23 cellular contexts compared by ENCODE assay signal in the genomic region with DNA sequence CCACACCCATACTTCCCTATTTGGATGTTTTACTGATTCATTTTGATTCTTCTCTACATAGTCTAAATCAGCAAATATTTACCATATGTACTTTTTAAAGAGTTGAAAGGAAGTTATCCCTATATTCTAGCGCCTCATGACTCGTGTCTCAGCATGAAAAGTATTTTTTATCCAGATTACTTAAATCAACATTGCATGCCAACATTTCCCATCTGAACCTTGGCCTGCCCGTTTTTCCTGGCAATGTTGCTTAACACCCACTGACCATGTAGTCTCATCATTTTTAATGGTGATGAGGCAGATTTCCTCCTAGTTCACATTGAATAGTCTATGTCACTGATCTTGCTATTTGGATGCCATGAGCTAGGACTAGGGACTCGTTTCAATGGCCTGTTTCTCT. TPM values are rescaled to one million over a fixed set of nuclear protein-coding genes. Genes with fewer than 3 reads are reported as not detected.
DNase-seq lines count a peak whose midpoint lies in the region; ATAC-seq, FAIRE-seq and TF ChIP-seq lines count a peak whose summit lies in the region.
"Had no signal": no experiment of that assay in that cellular context is flagged by ENCODE, and none has a peak within 500 bp of the region (broad histone marks: within the 10 kb centered on the region; RNA-seq: fewer than 3 reads in every experiment).

No MANE protein-coding gene starts in this region.

- no peaks in the 10 kb centered on the region for H4K20me1 ChIP-seq in PC-9 (ENCODE audit: insufficient read depth)

- no peak for TF ChIP-seq POLR2A in H54 (IDR thresholded peaks at IDR 0.05; ENCODE audit: low read depth, low read length)

- intact Hi-C loops in PC-9 (cut with micrococcal nuclease; ENCODE audit: unreplicated experiment) = loop anchor here (10.0 kb wide), 1 partner anchor 529 kb away; no protein-coding TSS in a partner anchor
- intact Hi-C loops in Right ventricle myocardium inferior (cut with DNase I) = no loop called here

- TF ChIP-seq CTCF in PC-9 (conservative IDR thresholded peaks at IDR 0.05) (no peak), omental fat pad (IDR thresholded peaks at IDR 0.05) (no peak)

- FAIRE-seq in H54 (lab: Jason Lieb, UNC) = no peak
- FAIRE-seq: endometrium had no signal

- in situ Hi-C loops in Caki2 (cut with HindIII; ENCODE audit: low pct_unique_long_range_greater_than_20kb, low sequenced_read_pairs) = no loop called here

- no peaks in the 10 kb centered on the region; the same call in 1 of the 2 replicates for H3K9me3 ChIP-seq in PC-9 (ENCODE audit: insufficient read depth, low read depth)
- H3K9me3 ChIP-seq: heart left ventricle had no signal

- POLR2A ChIA-PET in PC-9 (lab: Charles Lee; ENCODE audit: unreplicated experiment) = no interaction called here

- H3K36me3 ChIP-seq in PC-9 (ENCODE audit: low read depth) = no peaks in the 10 kb centered on the region
- H3K36me3 ChIP-seq: heart left ventricle, neural progenitor cell had no signal

- CTCF ChIA-PET in PC-9 (lab: Charles Lee) = no interaction called here

- H3K4me2 ChIP-seq in PC-9 = no peak overlapping the region
- H3K4me2 ChIP-seq: neural progenitor cell had no signal

- H3K79me2 ChIP-seq in PC-9 (ENCODE audit: low read depth) = no peaks in the 10 kb centered on the region

- H2AFZ ChIP-seq in PC-9 = no peak overlapping the region
- H2AFZ ChIP-seq: neural progenitor cell had no signal

- DNase-seq in Caki2 (ENCODE audit: low read depth) = peak; percentile 18
- DNase-seq in PC-9 = peak in 1 of 2 experiments; percentile 39
- peak; percentile 61 for DNase-seq in fibroblast of peridontal ligament (ENCODE audit: extremely low read depth)
- no peak for DNase-seq in omental fat pad (ENCODE audit: low spot score)
- DNase-seq in stimulated activated CD4-positive, alpha-beta T cell treated with anti-CD3 and anti-CD28 coated beads, Interleukin-1b, Interleukin-23, amount 100 ng/mL, for 48 hours = no peak
- DNase-seq in stimulated activated effector memory CD8-positive, alpha-beta T cell treated with anti-CD3 and anti-CD28 coated beads, Interleukin-12 subunit alpha, Interleukin-12 subunit beta, amount 100 ng/mL, for 72 hours (ENCODE audit: low spot score in 2 of 2) = no peak
- no peak for DNase-seq in H54 (ENCODE audit: insufficient read length, low spot score)
- no peak for DNase-seq in Right ventricle myocardium inferior (ENCODE audit: missing footprints)
- DNase-seq: activated CD8-positive, alpha-beta memory T cell treated with anti-CD3 and anti-CD28 coated beads for 24 hours; amniotic stem cell; DMS79; heart left ventricle; islet precursor cell; Karpas-422; NCI-H1417 treated with DMSO at 0.1 percent for 48 hours; NK-92 treated with Interleukin-12 subunit alpha and Interleukin-12 subunit beta, amount 100 ng/mL, for 24 hours; stimulated activated CD4-positive, alpha-beta T cell treated with anti-CD3 and anti-CD28 coated beads, Interleukin-4, amount 100 ng/mL, for 1 hour; T-helper 1 cell had no signal

- H3F3A ChIP-seq in PC-9 (ENCODE audit: insufficient read depth, low read depth) = peaks cover 3% of the 10 kb centered on the region

- no peak overlapping the region for H3K4me3 Mint-ChIP-seq in stimulated activated effector memory CD8-positive, alpha-beta T cell treated with anti-CD3 and anti-CD28 coated beads, Interleukin-12 subunit alpha, Interleukin-12 subunit beta, amount 100 ng/mL, for 72 hours
- H3K4me3 Mint-ChIP-seq: activated T-helper 17 cell treated with anti-CD3 and anti-CD28 coated beads, Interleukin-2, amount 50 U/mL, for 72 hours; neural progenitor cell had no signal

- no peaks in the 10 kb centered on the region for H3K9me2 ChIP-seq in PC-9 (ENCODE audit: insufficient read depth)

- BruUV-seq in PC-9 (replicated peaks; lab: Mats Ljungman, UMichigan) = no TSS peak

- no peak overlapping the region for H3K27ac Mint-ChIP-seq in stimulated activated effector memory CD8-positive, alpha-beta T cell treated with anti-CD3 and anti-CD28 coated beads, Interleukin-12 subunit alpha, Interleukin-12 subunit beta, amount 100 ng/mL, for 72 hours
- H3K27ac Mint-ChIP-seq: activated T-helper 17 cell treated with anti-CD3 and anti-CD28 coated beads, Interleukin-2, amount 50 U/mL, for 72 hours; neural progenitor cell had no signal

- peak; percentile 35 for ATAC-seq in omental fat pad (ENCODE audit: low FRiP score)
- no peak for ATAC-seq in stimulated activated effector memory CD8-positive, alpha-beta T cell treated with anti-CD3 and anti-CD28 coated beads, Interleukin-12 subunit alpha, Interleukin-12 subunit beta, amount 100 ng/mL, for 72 hours
- ATAC-seq in Right ventricle myocardium inferior = no peak
- ATAC-seq: activated T-helper 17 cell treated with anti-CD3 and anti-CD28 coated beads, Interleukin-2, amount 50 U/mL, for 72 hours; sciatic nerve had no signal

- no peak overlapping the region for H3K4me3 ChIP-seq in PC-9
- H3K4me3 ChIP-seq: heart left ventricle, neural progenitor cell had no signal

- no peaks in the 10 kb centered on the region for H3K9me3 Mint-ChIP-seq in stimulated activated effector memory CD8-positive, alpha-beta T cell treated with anti-CD3 and anti-CD28 coated beads, Interleukin-12 subunit alpha, Interleukin-12 subunit beta, amount 100 ng/mL, for 72 hours
- H3K9me3 Mint-ChIP-seq: activated T-helper 17 cell treated with anti-CD3 and anti-CD28 coated beads, Interleukin-2, amount 50 U/mL, for 72 hours; neural progenitor cell had no signal

- H3K27me3 ChIP-seq in PC-9 (ENCODE audit: insufficient read depth, low read depth) = no peaks in the 10 kb centered on the region
- H3K27me3 ChIP-seq: heart left ventricle, neural progenitor cell had no signal

- 0 out of 2 replicates have a peak overlapping the region, but pooled peaks have one; percentile 7 for H3K27ac ChIP-seq in PC-9
- H3K27ac ChIP-seq: neural progenitor cell had no signal

- H3K36me3 Mint-ChIP-seq in stimulated activated effector memory CD8-positive, alpha-beta T cell treated with anti-CD3 and anti-CD28 coated beads, Interleukin-12 subunit alpha, Interleukin-12 subunit beta, amount 100 ng/mL, for 72 hours = no peaks in the 10 kb centered on the region
- H3K36me3 Mint-ChIP-seq: neural progenitor cell had no signal

- peaks cover 15% of the 10 kb centered on the region for H3K4me1 ChIP-seq in PC-9 (replicated peaks; ENCODE audit: insufficient read depth)
- H3K4me1 ChIP-seq: neural progenitor cell had no signal

- H3K4me1 Mint-ChIP-seq in stimulated activated effector memory CD8-positive, alpha-beta T cell treated with anti-CD3 and anti-CD28 coated beads, Interleukin-12 subunit alpha, Interleukin-12 subunit beta, amount 100 ng/mL, for 72 hours = peaks cover 6% of the 10 kb centered on the region
- H3K4me1 Mint-ChIP-seq: neural progenitor cell had no signal

RNA-seq across cellular contexts. Expression of gene SCYGR5, which starts 13.2 kb away (rescaled TPM):
- not detected in 2 replicates for total RNA-seq in Caki2 (2014; rRNA removed; shearing (Covaris generic); ENCODE audit: low replicate concordance)
- total RNA-seq in PC-9 (2021) = not detected in 2 replicates
- not detected for total RNA-seq in omental fat pad
- total RNA-seq in Right ventricle myocardium inferior = not detected
- total RNA-seq: activated T-helper 17 cell treated with anti-CD3 and anti-CD28 coated beads, Interleukin-2, amount 50 U/mL, for 72 hours; heart left ventricle; sciatic nerve; temporal lobe had no signal

RNA-seq across cellular contexts. Expression of gene SCYGR4, which starts 36.1 kb away (rescaled TPM):
- total RNA-seq in Caki2 (2014; rRNA removed; shearing (Covaris generic); ENCODE audit: low replicate concordance) = not detected in 2 replicates
- total RNA-seq in PC-9 (2021) (not detected in 2 replicates), omental fat pad (under 1 TPM in 1 of 4 donors, not detected in 3; 0.84 TPM), Right ventricle myocardium inferior (not detected)
- total RNA-seq: activated T-helper 17 cell treated with anti-CD3 and anti-CD28 coated beads, Interleukin-2, amount 50 U/mL, for 72 hours; heart left ventricle; sciatic nerve; temporal lobe had no signal

RNA-seq across cellular contexts. Expression of gene SCYGR3, which starts 38.8 kb away (rescaled TPM):
- not detected in 2 replicates for total RNA-seq in Caki2 (2014; rRNA removed; shearing (Covaris generic); ENCODE audit: low replicate concordance)
- total RNA-seq in PC-9 (2021) (not detected in 2 replicates), omental fat pad (not detected), Right ventricle myocardium inferior (not detected)
- total RNA-seq: activated T-helper 17 cell treated with anti-CD3 and anti-CD28 coated beads, Interleukin-2, amount 50 U/mL, for 72 hours; heart left ventricle; sciatic nerve; temporal lobe had no signal

RNA-seq across cellular contexts. Expression of gene SCYGR2, which starts 54.7 kb away (rescaled TPM):
- not detected in 2 replicates for total RNA-seq in Caki2 (2014; rRNA removed; shearing (Covaris generic); ENCODE audit: low replicate concordance)
- not detected in 2 replicates for total RNA-seq in PC-9 (2021)
- total RNA-seq in omental fat pad = not detected
- total RNA-seq in Right ventricle myocardium inferior = not detected
- total RNA-seq: activated T-helper 17 cell treated with anti-CD3 and anti-CD28 coated beads, Interleukin-2, amount 50 U/mL, for 72 hours; heart left ventricle; sciatic nerve; temporal lobe had no signal

Comparison
In these comparisons a context has a peak if more than half of its experiments do, and no peak if none do; other contexts are left out.
1. DNase-seq: peak in Caki2 (single experiment) and fibroblast of peridontal ligament (single experiment); none in omental fat pad (single experiment), stimulated activated CD4-positive, alpha-beta T cell treated with anti-CD3 and anti-CD28 coated beads, Interleukin-1b, Interleukin-23, amount 100 ng/mL, for 48 hours (single experiment), stimulated activated effector memory CD8-positive, alpha-beta T cell treated with anti-CD3 and anti-CD28 coated beads, Interleukin-12 subunit alpha, Interleukin-12 subunit beta, amount 100 ng/mL, for 72 hours (0 of 2), H54 (single experiment) and Right ventricle myocardium inferior (single experiment).